In genomic region chr5:171606414-171607024, GRCh38 we compare ENCODE assay signal across 11 cellular contexts.
DNase-seq lines count a peak whose midpoint lies in the region; ATAC-seq and TF ChIP-seq lines count a peak whose summit lies in the region.
"Had no signal": no experiment of that assay in that cellular context is flagged by ENCODE, and none has a peak within 500 bp of the region (broad histone marks: within the 10 kb centered on the region; RNA-seq: fewer than 3 reads in every experiment).

No MANE protein-coding gene starts in this region.

- H3K4me1 ChIP-seq in OCI-LY7 (ENCODE audit: insufficient read depth, low read length, poor library complexity, severe bottlenecking) (no peaks in the 10 kb centered on the region), fibroblast of lung (ENCODE audit: control insufficient read depth, extremely low read depth, insufficient read depth, low read length) (no peaks in the 10 kb centered on the region), heart left ventricle (peaks cover 0 to under 1% (median 0%) of the 10 kb centered on the region in 12 donors), spleen (peaks cover 0 to 3% (median under 1%) of the 10 kb centered on the region in 6 donors)

- BruUV-seq in OCI-LY7 (replicated peaks; lab: Mats Ljungman, UMichigan) = no TSS peak

- H3K27ac ChIP-seq in OCI-LY7 (ENCODE audit: low read depth, low read length, poor library complexity, severe bottlenecking) = no peak overlapping the region
- H3K27ac ChIP-seq in fibroblast of lung (ENCODE audit: insufficient read depth, low read length) = no peak overlapping the region
- H3K27ac ChIP-seq in heart left ventricle = no peak overlapping the region
- H3K27ac ChIP-seq in spleen = no peak overlapping the region

- H3K9me2 ChIP-seq in OCI-LY7 (ENCODE audit: insufficient read depth, low read length) = no peaks in the 10 kb centered on the region

- ATAC-seq in GM19455 (IDR thresholded peaks at IDR 0.05; ENCODE audit: unreplicated experiment) (no peak), heart left ventricle (no peak)
- ATAC-seq: stimulated activated naive B cell treated with anti-CD40 and anti-IgM and Interleukin-4, amounts not matched to agents 10 μg/mL and 1 μg/mL and 100 μg/mL, for 72 hours had no signal

- no peaks in the 10 kb centered on the region for H3K36me3 ChIP-seq in OCI-LY7 (ENCODE audit: insufficient read depth, low read length)
- H3K36me3 ChIP-seq in fibroblast of lung (ENCODE audit: control insufficient read depth, insufficient read depth, low read length) = no peaks in the 10 kb centered on the region
- H3K36me3 ChIP-seq in heart left ventricle = no peaks in the 10 kb centered on the region
- no peaks in the 10 kb centered on the region for H3K36me3 ChIP-seq in spleen

- no peaks in the 10 kb centered on the region for H4K20me1 ChIP-seq in OCI-LY7 (ENCODE audit: insufficient read depth, low read length)
- no peaks in the 10 kb centered on the region for H4K20me1 ChIP-seq in fibroblast of lung (ENCODE audit: control insufficient read depth, extremely low read depth, insufficient read depth, low read length)

- H3K4me2 ChIP-seq in OCI-LY7 (ENCODE audit: low read length) (no peak overlapping the region), fibroblast of lung (ENCODE audit: extremely low read depth, insufficient read depth, low read length) (no peak overlapping the region)

- in situ Hi-C loops in ACHN (cut with HindIII; ENCODE audit: low pct_ligation_motif_present, low pct_unique_long_range_greater_than_20kb, low sequenced_read_pairs) = no loop called here

- CTCF ChIA-PET in OCI-LY7 (lab: Charles Lee; ENCODE audit: unreplicated experiment) = no interaction called here

- intact Hi-C loops in OCI-LY7 (cut with micrococcal nuclease; ENCODE audit: unreplicated experiment) = loop anchor here (5.0 kb wide), 1 partner anchor 189 kb away; the partner anchor contains the start of gene FGF18
- intact Hi-C loops in heart left ventricle (cut with DNase I) = no loop called here
- intact Hi-C loops in spleen (cut with DNase I; ENCODE audit: low total_unique reads) = no loop called here

- peak; percentile 75 for TF ChIP-seq CTCF in GM12864 (IDR thresholded peaks at IDR 0.05; ENCODE audit: low read depth, low read length, missing control alignments)
- peak; percentile 84 for TF ChIP-seq CTCF in OCI-LY7 (conservative IDR thresholded peaks at IDR 0.05; ENCODE audit: low read length)
- peak; percentile 31 to 52 for TF ChIP-seq CTCF in fibroblast of lung (conservative IDR thresholded peaks at IDR 0.05 in 1 of 2, IDR thresholded peaks at IDR 0.05 in 1 of 2; ENCODE audit: low read depth in 1 of 2, low read length in 2 of 2)
- peak in 6 of 12 donors; percentile 6 to 39 (median 20) for TF ChIP-seq CTCF in heart left ventricle (IDR thresholded peaks at IDR 0.05)
- peak in 5 of 11 experiments; percentile 11 to 34 (median 23) for TF ChIP-seq CTCF in spleen (IDR thresholded peaks at IDR 0.05 in 8 of 11, conservative IDR thresholded peaks at IDR 0.05 in 3 of 11)

- peaks cover 8% of the 10 kb centered on the region for H3K27me3 ChIP-seq in fibroblast of lung (ENCODE audit: control insufficient read depth, insufficient read depth, low read length)
- no peaks in the 10 kb centered on the region for H3K27me3 ChIP-seq in heart left ventricle
- H3K27me3 ChIP-seq in spleen (replicated peaks in 1 of 7) = peaks cover 0 to 21% (median 0%) of the 10 kb centered on the region in 7 donors

- H3K4me3 ChIP-seq in GM12864 (ENCODE audit: low read depth, low read length) = no peak overlapping the region
- no peak overlapping the region for H3K4me3 ChIP-seq in OCI-LY7 (ENCODE audit: low read depth, low read length, poor library complexity, severe bottlenecking)
- H3K4me3 ChIP-seq in fibroblast of lung (replicated peaks in 1 of 4; ENCODE audit: control extremely low read depth in 1 of 4, insufficient read depth in 1 of 4, low read depth in 3 of 4, low read length in 4 of 4) = no peak overlapping the region
- no peak overlapping the region for H3K4me3 ChIP-seq in heart left ventricle
- no peak overlapping the region for H3K4me3 ChIP-seq in spleen

- no peak overlapping the region for H3K9ac ChIP-seq in fibroblast of lung (ENCODE audit: insufficient read depth, low read length)

- H2AFZ ChIP-seq in OCI-LY7 (ENCODE audit: low read length) = no peak overlapping the region
- H2AFZ ChIP-seq in fibroblast of lung (ENCODE audit: low read length) = no peak overlapping the region

- H3K9me3 ChIP-seq in OCI-LY7 (ENCODE audit: low read length) (peaks cover 7% of the 10 kb centered on the region), fibroblast of lung (ENCODE audit: control insufficient read depth, insufficient read depth, low read depth, low read length) (no peaks in the 10 kb centered on the region), heart left ventricle (peaks cover 0 to 24% (median 0%) of the 10 kb centered on the region in 12 donors), spleen (peaks cover 0 to 26% (median 15%) of the 10 kb centered on the region in 8 donors)

- H3K79me2 ChIP-seq in OCI-LY7 (ENCODE audit: insufficient read depth, low read depth, low read length) (no peaks in the 10 kb centered on the region), fibroblast of lung (ENCODE audit: control insufficient read depth, insufficient read depth, low read length) (no peaks in the 10 kb centered on the region)

- POLR2A ChIA-PET in OCI-LY7 (lab: Charles Lee) = no interaction called here

- DNase-seq in ACHN (peak; percentile 13), GM12864 (ENCODE audit: low read depth) (no peak), OCI-LY7 (ENCODE audit: low spot score) (peak; percentile 39), fibroblast of lung (ENCODE audit: low read depth in 2 of 2) (no peak), heart left ventricle (no peak), spleen (no peak)
- no peak for DNase-seq in effector CD4-positive, alpha-beta T cell
- DNase-seq: GF-D8; NCI-H1092 treated with DMSO at 0.1 percent for 48 hours; stimulated activated naive B cell treated with anti-CD40 and anti-IgM and Interleukin-4, amounts not matched to agents 10 μg/mL and 1 μg/mL and 100 μg/mL, for 72 hours had no signal

- no peak for TF ChIP-seq POLR2A in heart left ventricle (IDR thresholded peaks at IDR 0.05)
- no peak for TF ChIP-seq POLR2A in spleen (IDR thresholded peaks at IDR 0.05)

Comparison
In these comparisons a context has a peak if more than half of its experiments do, and no peak if none do; other contexts are left out.
1. DNase-seq: peak in ACHN (single experiment) and OCI-LY7 (single experiment); none in GM12864 (single experiment), fibroblast of lung (0 of 2), heart left ventricle (0 of 5), spleen (single experiment) and effector CD4-positive, alpha-beta T cell (single experiment).